In the genomic region with DNA sequence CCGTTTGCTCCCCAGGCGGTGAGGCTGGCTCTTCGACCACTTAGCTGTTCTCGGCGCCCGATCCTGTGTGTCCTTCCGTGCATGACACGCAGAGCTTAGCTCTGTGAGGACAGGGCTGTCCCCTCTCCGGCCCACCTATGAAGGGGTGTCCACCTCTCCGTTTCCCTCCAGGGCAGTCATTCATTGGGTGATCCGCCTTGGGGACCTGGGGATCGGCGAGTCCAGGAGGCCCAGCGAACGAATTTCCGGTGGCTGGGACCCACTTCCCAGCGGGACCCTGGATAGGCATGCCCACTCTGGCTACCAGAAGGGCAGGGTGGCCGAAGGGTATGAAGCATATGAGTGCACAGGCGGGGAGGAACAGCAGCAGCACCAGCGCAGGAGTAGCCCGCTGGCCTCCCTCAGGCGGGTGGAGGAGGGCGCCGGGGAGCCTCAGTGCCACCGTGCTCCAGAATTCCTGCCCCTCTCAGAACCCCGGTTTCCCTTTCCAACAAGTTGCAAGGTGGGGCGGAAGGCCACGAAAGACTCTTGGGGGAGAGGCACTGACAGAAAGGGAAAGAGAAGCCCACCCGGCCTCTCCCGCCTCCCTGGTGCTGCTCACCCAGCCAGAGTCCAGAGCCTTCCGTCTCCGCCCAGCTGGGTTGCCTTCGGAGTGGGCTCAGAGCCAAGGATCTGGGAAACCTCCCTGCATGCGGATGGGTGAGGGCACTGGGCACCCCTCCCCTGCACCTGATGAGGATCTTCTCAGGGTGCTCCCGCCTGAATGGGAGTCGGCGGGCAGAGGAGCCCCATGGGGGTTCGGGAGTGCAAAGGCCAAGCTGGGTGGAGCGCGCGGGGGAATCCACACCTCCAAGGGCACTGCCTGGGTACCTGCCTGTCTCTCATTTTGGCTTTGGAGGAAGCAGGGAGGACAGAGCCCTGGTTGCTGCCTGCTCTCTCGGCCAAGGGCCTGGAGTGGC, we compare ENCODE assay signal across 24 cellular contexts. TPM values are rescaled to one million over a fixed set of nuclear protein-coding genes. Genes with fewer than 3 reads are reported as not detected.
DNase-seq lines count a peak whose midpoint lies in the region; ATAC-seq, FAIRE-seq and TF ChIP-seq lines count a peak whose summit lies in the region.
"Had no signal": no experiment of that assay in that cellular context is flagged by ENCODE, and none has a peak within 500 bp of the region (broad histone marks: within the 10 kb centered on the region; RNA-seq: fewer than 3 reads in every experiment).

No MANE protein-coding gene starts in this region.

- peak overlapping the region in 1 of 10 donors; percentile 10 for H3K4me3 ChIP-seq in heart right ventricle

- H3K27me3 ChIP-seq in heart right ventricle = peaks cover 61 to 100% (median 100%) of the 10 kb centered on the region in 7 donors

- ATAC-seq in Right ventricle myocardium superior (ENCODE audit: poor library complexity) = no peak
- no peak for ATAC-seq in heart right ventricle
- no peak for ATAC-seq in stimulated activated naive B cell treated with anti-CD40 and anti-IgM and Interleukin-4, amounts not matched to agents 10 μg/mL and 1 μg/mL and 100 μg/mL, for 72 hours (replicated peaks)

- DNase-seq in NCI-H1105 (lab: John Stamatoyannopoulos, UW) = peak; percentile 13
- no peak for DNase-seq in NCI-H1105 treated with DMSO at 0.1 percent for 48 hours (lab: John Stamatoyannopoulos, UW)
- peak; percentile 23 for DNase-seq in Right ventricle myocardium superior
- no peak for DNase-seq in heart right ventricle
- peak; percentile 22 for DNase-seq in glutamatergic neuron
- DNase-seq in stimulated activated naive B cell treated with anti-CD40 and anti-IgM and Interleukin-4, amounts not matched to agents 10 μg/mL and 1 μg/mL and 100 μg/mL, for 72 hours = no peak
- no peak for DNase-seq in RCC 7860 (ENCODE audit: low spot score)
- no peak for DNase-seq in DMS 273 treated with DMSO at 0.1 percent for 48 hours (lab: John Stamatoyannopoulos, UW)
- DNase-seq: ACHN; C1 segment of cervical spinal cord; Calu3; CD8-positive, alpha-beta memory T cell; GOT3; NCI-H1694; NCI-H2107; NCI-H2227 treated with DMSO at 0.1 percent for 48 hours; NCI-H510A; NCI-H748 treated with DMSO at 0.1 percent for 48 hours; SHP77 had no signal

- peaks cover 4% of the 10 kb centered on the region for H3K9me3 Mint-ChIP-seq in glutamatergic neuron (ENCODE audit: unreplicated experiment)
- no peaks in the 10 kb centered on the region for H3K9me3 Mint-ChIP-seq in stimulated activated naive B cell treated with anti-CD40 and anti-IgM and Interleukin-4, amounts not matched to agents 10 μg/mL and 1 μg/mL and 100 μg/mL, for 72 hours

- no peaks in the 10 kb centered on the region for H3K36me3 Mint-ChIP-seq in glutamatergic neuron (ENCODE audit: unreplicated experiment)
- H3K36me3 Mint-ChIP-seq in stimulated activated naive B cell treated with anti-CD40 and anti-IgM and Interleukin-4, amounts not matched to agents 10 μg/mL and 1 μg/mL and 100 μg/mL, for 72 hours = peaks cover 6% of the 10 kb centered on the region in 2 donors
- H3K36me3 Mint-ChIP-seq: CD8-positive, alpha-beta memory T cell; IgD-negative memory B cell had no signal

- no peak for TF ChIP-seq CTCF in heart right ventricle (IDR thresholded peaks at IDR 0.05)
- TF ChIP-seq CTCF in glutamatergic neuron (IDR thresholded peaks at IDR 0.05; ENCODE audit: partially characterized antibody, unreplicated experiment) = no peak

- no peak overlapping the region for H3K4me3 Mint-ChIP-seq in glutamatergic neuron (ENCODE audit: unreplicated experiment)
- H3K4me3 Mint-ChIP-seq in stimulated activated naive B cell treated with anti-CD40 and anti-IgM and Interleukin-4, amounts not matched to agents 10 μg/mL and 1 μg/mL and 100 μg/mL, for 72 hours = peak overlapping the region in 1 of 2 donors; percentile 41
- H3K4me3 Mint-ChIP-seq: CD8-positive, alpha-beta memory T cell; IgD-negative memory B cell had no signal

- 3% methylated on average over 42 of the region's 42 CpGs for WGBS in heart right ventricle, 2 donors

- no peak overlapping the region for H3K27ac ChIP-seq in heart right ventricle
- H3K27ac ChIP-seq: 22Rv1 had no signal

- H3K36me3 ChIP-seq in heart right ventricle = no peaks in the 10 kb centered on the region

- peaks cover 38% of the 10 kb centered on the region for H3K27me3 Mint-ChIP-seq in glutamatergic neuron (ENCODE audit: unreplicated experiment)
- H3K27me3 Mint-ChIP-seq in stimulated activated naive B cell treated with anti-CD40 and anti-IgM and Interleukin-4, amounts not matched to agents 10 μg/mL and 1 μg/mL and 100 μg/mL, for 72 hours = peaks cover 59 to 81% of the 10 kb centered on the region in 2 donors

- no peaks in the 10 kb centered on the region for H3K9me3 ChIP-seq in heart right ventricle

- intact Hi-C loops in Right ventricle myocardium superior (cut with DNase I) = no loop called here
- intact Hi-C loops in heart right ventricle (cut with DNase I) = loop anchor here in 1 of 10 donors (1.0 kb wide), 1 partner anchor 14 kb away; no protein-coding TSS in a partner anchor

- FAIRE-seq in RCC 7860 (lab: Jason Lieb, UNC) = no peak
- FAIRE-seq: G401.6, GM12892 had no signal

- no peaks in the 10 kb centered on the region for H3K4me1 Mint-ChIP-seq in glutamatergic neuron (ENCODE audit: low read depth, unreplicated experiment)
- H3K4me1 Mint-ChIP-seq in stimulated activated naive B cell treated with anti-CD40 and anti-IgM and Interleukin-4, amounts not matched to agents 10 μg/mL and 1 μg/mL and 100 μg/mL, for 72 hours = peaks cover 13 to 26% of the 10 kb centered on the region in 2 donors

- no peak overlapping the region for H3K27ac Mint-ChIP-seq in glutamatergic neuron (ENCODE audit: unreplicated experiment)
- H3K27ac Mint-ChIP-seq in stimulated activated naive B cell treated with anti-CD40 and anti-IgM and Interleukin-4, amounts not matched to agents 10 μg/mL and 1 μg/mL and 100 μg/mL, for 72 hours = peak overlapping the region; percentile 75
- H3K27ac Mint-ChIP-seq: CD8-positive, alpha-beta memory T cell; IgD-negative memory B cell had no signal

- H3K4me1 ChIP-seq in heart right ventricle = peaks cover 0 to 25% (median 10%) of the 10 kb centered on the region in 9 donors

RNA-seq across cellular contexts. Expression of gene HMX1, which starts 8.6 kb away (rescaled TPM):
- total RNA-seq in Right ventricle myocardium superior (not detected), heart right ventricle (under 1 TPM in 1 of 10 donors, not detected in 9; 0.15 TPM), glutamatergic neuron (ENCODE audit: unreplicated experiment) (1.7 TPM)
- not detected for polyA plus RNA-seq in heart right ventricle
- total RNA-seq: Calu3; CD8-positive, alpha-beta memory T cell; OCI-LY7 had no signal
- polyA plus RNA-seq: CD8-positive, alpha-beta memory T cell; IgD-negative memory B cell had no signal

Comparison
In these comparisons a context has a peak if more than half of its experiments do, and no peak if none do; other contexts are left out.
1. DNase-seq: peak in NCI-H1105 (single experiment), Right ventricle myocardium superior (single experiment) and glutamatergic neuron (single experiment); none in NCI-H1105 treated with DMSO at 0.1 percent for 48 hours (single experiment), heart right ventricle (0 of 2), stimulated activated naive B cell treated with anti-CD40 and anti-IgM and Interleukin-4, amounts not matched to agents 10 μg/mL and 1 μg/mL and 100 μg/mL, for 72 hours (single experiment), RCC 7860 (single experiment) and DMS 273 treated with DMSO at 0.1 percent for 48 hours (single experiment).